17 cellular contexts compared by ENCODE assay signal in genomic region chr4:174211611-174212044, GRCh38.
DNase-seq lines count a peak whose midpoint lies in the region; ATAC-seq and TF ChIP-seq lines count a peak whose summit lies in the region.
"Had no signal": no experiment of that assay in that cellular context is flagged by ENCODE, and none has a peak within 500 bp of the region (broad histone marks: within the 10 kb centered on the region; RNA-seq: fewer than 3 reads in every experiment).

No MANE protein-coding gene starts in this region.

- H3K27me3 Mint-ChIP-seq in brain = peaks cover 97% of the 10 kb centered on the region
- peaks cover 74% of the 10 kb centered on the region for H3K27me3 Mint-ChIP-seq in mesothelial cell of epicardium (ENCODE audit: low read depth)

- no peak for TF ChIP-seq EP300 in gastroesophageal sphincter (IDR thresholded peaks at IDR 0.05)

- H3K9me3 Mint-ChIP-seq in brain = peaks cover 0 to 9% (median 4%) of the 10 kb centered on the region in 5 experiments
- H3K9me3 Mint-ChIP-seq in mesothelial cell of epicardium = no peaks in the 10 kb centered on the region

- TF ChIP-seq CTCF in cardiac muscle cell (IDR thresholded peaks at IDR 0.05; ENCODE audit: low read depth, low read length) = no peak
- TF ChIP-seq CTCF in right atrium auricular region (IDR thresholded peaks at IDR 0.05) = no peak
- no peak for TF ChIP-seq CTCF in brain (conservative IDR thresholded peaks at IDR 0.05)
- TF ChIP-seq CTCF in mesothelial cell of epicardium (IDR thresholded peaks at IDR 0.05; ENCODE audit: unreplicated experiment) = no peak
- TF ChIP-seq CTCF in gastroesophageal sphincter (IDR thresholded peaks at IDR 0.05) = no peak

- H3K9me3 ChIP-seq in cardiac muscle cell (ENCODE audit: low read depth) (no peaks in the 10 kb centered on the region), right atrium auricular region (no peaks in the 10 kb centered on the region), gastroesophageal sphincter (no peaks in the 10 kb centered on the region)
- H3K9me3 ChIP-seq: breast epithelium, heart right ventricle, lower lobe of right lung, ovary, upper lobe of left lung had no signal

- WGBS in gastroesophageal sphincter (ENCODE audit: low coverage in 1 of 2), 2 donors = 30 to 47% methylated on average over 19 to 22 of the region's 23 CpGs

- H3K27ac ChIP-seq in cardiac muscle cell = no peak overlapping the region
- H3K27ac ChIP-seq in right atrium auricular region = no peak overlapping the region
- H3K27ac ChIP-seq in gastroesophageal sphincter = no peak overlapping the region
- H3K27ac ChIP-seq: breast epithelium, heart right ventricle, lower lobe of right lung, ovary, upper lobe of left lung had no signal

- H3K4me1 Mint-ChIP-seq in brain = peaks cover 30% of the 10 kb centered on the region
- peaks cover 40% of the 10 kb centered on the region for H3K4me1 Mint-ChIP-seq in mesothelial cell of epicardium

- no peak for TF ChIP-seq POLR2A in gastroesophageal sphincter (IDR thresholded peaks at IDR 0.05)

- H3K27me3 ChIP-seq in cardiac muscle cell (peaks cover 72% of the 10 kb centered on the region), right atrium auricular region (peaks cover 0 to 6% of the 10 kb centered on the region in 2 donors), gastroesophageal sphincter (peaks cover 77% of the 10 kb centered on the region)
- H3K27me3 ChIP-seq: ovary had no signal

- H3K4me3 ChIP-seq in cardiac muscle cell (peak overlapping the region; percentile 14), right atrium auricular region (no peak overlapping the region), gastroesophageal sphincter (no peak overlapping the region)
- H3K4me3 ChIP-seq: breast epithelium, lower lobe of right lung, ovary, upper lobe of left lung had no signal

- peaks cover 3% of the 10 kb centered on the region for H3K4me1 ChIP-seq in cardiac muscle cell (ENCODE audit: low read depth)
- peaks cover 0 to 20% of the 10 kb centered on the region in 2 donors for H3K4me1 ChIP-seq in right atrium auricular region
- H3K4me1 ChIP-seq in gastroesophageal sphincter = peaks cover 0 to 30% (median 5%) of the 10 kb centered on the region in 3 donors

- no peak overlapping the region for H3K27ac Mint-ChIP-seq in brain
- H3K27ac Mint-ChIP-seq in mesothelial cell of epicardium = peak overlapping the region; percentile 66

- no peak for ATAC-seq in gastroesophageal sphincter
- ATAC-seq: heart right ventricle, lower lobe of right lung, Panc1 had no signal

- no peaks in the 10 kb centered on the region for H3K36me3 ChIP-seq in cardiac muscle cell
- no peaks in the 10 kb centered on the region for H3K36me3 ChIP-seq in right atrium auricular region
- no peaks in the 10 kb centered on the region for H3K36me3 ChIP-seq in gastroesophageal sphincter
- H3K36me3 ChIP-seq: breast epithelium, heart right ventricle, lower lobe of right lung, ovary, upper lobe of left lung had no signal

- H3K36me3 Mint-ChIP-seq in brain (no peaks in the 10 kb centered on the region), mesothelial cell of epicardium (no peaks in the 10 kb centered on the region)

- DNase-seq in cardiac muscle cell (ENCODE audit: low read depth in 1 of 2, low spot score in 1 of 2) (no peak), right atrium auricular region (ENCODE audit: low spot score) (no peak), mesothelial cell of epicardium (ENCODE audit: low spot score in 2 of 2, unreplicated experiment in 2 of 2) (no peak), ecto neural progenitor cell (ENCODE audit: low spot score) (no peak), DMS79 treated with DMSO at 0.1 percent for 48 hours (lab: John Stamatoyannopoulos, UW) (no peak)
- no peak for DNase-seq in stimulated activated naive CD4-positive, alpha-beta T cell (lab: John Stamatoyannopoulos, UW)
- DNase-seq: activated CD4-positive, alpha-beta T cell treated with anti-CD3 and anti-CD28 coated beads for 48 hours; heart right ventricle; lower lobe of right lung; NCI-H1092; NCI-H446 treated with DMSO at 0.1 percent for 48 hours; ovary; upper lobe of left lung had no signal

- H3K4me3 Mint-ChIP-seq in brain = peak overlapping the region in 4 of 5 experiments; percentile 26 to 67 (median 38)
- peak overlapping the region; percentile 60 for H3K4me3 Mint-ChIP-seq in mesothelial cell of epicardium
